In genomic region chr6:143536461-143536865, GRCh38 we compare ENCODE assay signal across 8 cellular contexts. TPM values are rescaled to one million over a fixed set of nuclear protein-coding genes. Genes with fewer than 3 reads are reported as not detected.
DNase-seq lines count a peak whose midpoint lies in the region; ATAC-seq and TF ChIP-seq lines count a peak whose summit lies in the region.

No MANE protein-coding gene starts in this region.

- peak overlapping the region; percentile 78 to 90 (median 87) for H3K4me3 Mint-ChIP-seq in nephron

- intact Hi-C loops in esophagus squamous epithelium (cut with DNase I), result no loop called here
- intact Hi-C loops in vagina (cut with DNase I), result no loop called here

- DNase-seq in NCI-H2171 treated with DMSO at 0.1 percent for 48 hours (lab: John Stamatoyannopoulos, UW) (peak; percentile 12), NCI-H2171 (lab: John Stamatoyannopoulos, UW) (no peak), NOMO-1 (lab: John Stamatoyannopoulos, UW; ENCODE audit: unreplicated experiment in 2 of 2) (peak; percentile 36 to 53), esophagus squamous epithelium (lab: John Stamatoyannopoulos, UW) (no peak), vagina (ENCODE audit: extremely low spot score in 2 of 2) (no peak)
- DNase-seq in activated CD8-positive, alpha-beta memory T cell treated with anti-CD3 and anti-CD28 coated beads, Interleukin-2, amount 50 U/mL, for 48 hours, result peak; percentile 73

- peaks cover 5% of the 10 kb centered on the region for H3K4me1 Mint-ChIP-seq in nephron

- H3K9me3 ChIP-seq in esophagus squamous epithelium (no peaks in the 10 kb centered on the region), vagina (no peaks in the 10 kb centered on the region)

- H3K4me3 ChIP-seq in esophagus squamous epithelium, result peak overlapping the region; percentile 54 to 82 (median 62)
- H3K4me3 ChIP-seq in vagina, result peak overlapping the region; percentile 56 to 80

- H3K36me3 ChIP-seq in esophagus squamous epithelium, result no peaks in the 10 kb centered on the region
- no peaks in the 10 kb centered on the region for H3K36me3 ChIP-seq in vagina

- WGBS in esophagus squamous epithelium, 2 donors, result 10 to 45% methylated on average over 2 to 3 of the region's 27 CpGs

- H3K27me3 Mint-ChIP-seq in nephron (ENCODE audit: low read depth), result peaks cover 43% of the 10 kb centered on the region

- H3K9me3 Mint-ChIP-seq in nephron, result no peaks in the 10 kb centered on the region

- no peak for TF ChIP-seq POLR2A in esophagus squamous epithelium (IDR thresholded peaks at IDR 0.05)
- no peak for TF ChIP-seq POLR2A in vagina (IDR thresholded peaks at IDR 0.05)

- no peaks in the 10 kb centered on the region for H3K36me3 Mint-ChIP-seq in nephron (ENCODE audit: low read depth)

- H3K4me1 ChIP-seq in esophagus squamous epithelium (peaks cover 9 to 30% (median 11%) of the 10 kb centered on the region in 3 donors), vagina (peaks cover 15% of the 10 kb centered on the region)

- TF ChIP-seq CTCF in esophagus squamous epithelium (IDR thresholded peaks at IDR 0.05) (peak in 1 of 6 experiments; percentile 9), nephron (IDR thresholded peaks at IDR 0.05; ENCODE audit: unreplicated experiment in 3 of 3) (no peak), vagina (IDR thresholded peaks at IDR 0.05) (no peak)

- no peak overlapping the region for H3K27ac Mint-ChIP-seq in nephron

- H3K27me3 ChIP-seq in esophagus squamous epithelium (no peaks in the 10 kb centered on the region), vagina (no peaks in the 10 kb centered on the region)

- H3K27ac ChIP-seq in esophagus squamous epithelium, result peak overlapping the region; percentile 80 to 89 (median 86)
- H3K27ac ChIP-seq in vagina, result peak overlapping the region; percentile 79

- peak; percentile 68 for ATAC-seq in HG02943 (IDR thresholded peaks at IDR 0.05; ENCODE audit: low read depth, unreplicated experiment)

RNA-seq across cellular contexts. Expression of gene FUCA2, which starts 24.9 kb away (rescaled TPM):
- total RNA-seq in esophagus squamous epithelium, result 10 to 100 TPM; 10.5 to 21.6 (median 18.4) TPM
- 19.4 TPM for total RNA-seq in vagina

Comparison
In these comparisons a context has a peak if more than half of its experiments do, and no peak if none do; other contexts are left out.
1. DNase-seq: peak in NCI-H2171 treated with DMSO at 0.1 percent for 48 hours (single experiment), NOMO-1 (2 of 2) and activated CD8-positive, alpha-beta memory T cell treated with anti-CD3 and anti-CD28 coated beads, Interleukin-2, amount 50 U/mL, for 48 hours (single experiment); none in NCI-H2171 (single experiment), esophagus squamous epithelium (single experiment) and vagina (0 of 2).